8 cellular contexts compared by ENCODE assay signal in the genomic region with DNA sequence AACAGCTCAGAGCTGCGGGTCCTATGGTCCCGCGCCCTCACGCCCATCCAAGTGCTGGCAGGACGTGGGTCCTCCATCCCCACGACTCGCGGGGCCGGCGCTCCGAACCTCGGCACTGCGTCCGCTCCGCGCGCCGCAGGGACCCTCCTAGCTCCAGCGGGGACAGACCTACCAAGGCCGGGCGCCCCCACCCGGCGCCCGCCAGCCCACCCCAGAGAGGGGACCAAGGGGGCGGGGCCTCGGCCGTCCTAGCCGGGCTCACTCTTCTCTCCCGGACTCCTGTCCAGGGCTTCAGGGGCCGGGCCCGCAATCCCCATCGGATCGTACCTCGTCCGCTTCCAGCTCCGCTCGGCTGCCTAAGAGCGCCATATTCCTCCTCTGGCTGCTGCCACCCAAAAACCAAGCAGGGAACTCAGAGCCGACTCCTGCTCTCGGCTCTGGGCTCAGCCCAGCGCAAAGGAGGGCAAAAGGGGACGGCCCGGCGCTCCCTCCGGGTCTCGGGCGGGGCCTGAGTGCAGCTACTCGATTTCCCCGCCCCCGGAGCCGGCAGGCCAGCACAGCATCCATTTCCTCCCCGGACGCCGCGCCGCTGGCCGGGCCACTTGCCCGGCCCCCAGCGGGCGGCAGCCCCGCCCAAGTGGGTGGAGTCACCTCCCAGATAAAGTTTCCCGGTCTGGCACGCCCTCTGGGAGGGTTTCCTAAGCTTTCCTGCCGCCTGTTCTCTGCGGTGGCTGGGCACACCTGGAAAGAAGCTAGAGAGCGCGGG.
DNase-seq lines count a peak whose midpoint lies in the region; ATAC-seq and TF ChIP-seq lines count a peak whose summit lies in the region.

Gene TTC39B, minus strand, starts transcription at position 460 of the 766 bp plus-strand sequence. Its CDS starts 91 bp downstream, at position 369.

- DNase-seq in NCI-H1436 treated with DMSO at 0.1 percent for 48 hours (lab: John Stamatoyannopoulos, UW) (peak; percentile 78), astrocyte of the spinal cord (ENCODE audit: low read depth, low spot score) (peak; percentile 92), hypothalamus (lab: John Stamatoyannopoulos, UW) (peak; percentile 22 to 89 (median 73)), retina (peak; percentile 94), GF-D8 (lab: John Stamatoyannopoulos, UW) (no peak)
- peak; percentile 89 for DNase-seq in T-helper 2 cell treated with Interferon-gamma antibody and Interleukin-4, amounts not matched to agents 5 μg/mL and 100 μg/mL, for 36 hours (ENCODE audit: low spot score)

- peak within 1 kb of the TSS; percentile 85 for H3K4me3 ChIP-seq in astrocyte of the spinal cord (ENCODE audit: low read depth, low read length)

- ATAC-seq in HG02840 (IDR thresholded peaks at IDR 0.05; ENCODE audit: low FRiP score, unreplicated experiment), result peak; percentile 94

- no peaks in the 10 kb centered on the region for H3K27me3 Mint-ChIP-seq in T-helper 2 cell treated with Interferon-gamma antibody and Interleukin-4, amounts not matched to agents 5 μg/mL and 100 μg/mL, for 36 hours (ENCODE audit: low read depth)

- in situ Hi-C loops in astrocyte of the spinal cord (cut with HindIII; ENCODE audit: low sequenced_read_pairs), result no loop called here

- TF ChIP-seq POLR2A in GM15510 (IDR thresholded peaks at IDR 0.05; ENCODE audit: borderline replicate concordance, extremely low read depth, insufficient read length), result peak; percentile 43

- H3K4me1 Mint-ChIP-seq in T-helper 2 cell treated with Interferon-gamma antibody and Interleukin-4, amounts not matched to agents 5 μg/mL and 100 μg/mL, for 36 hours (ENCODE audit: low read depth), result peaks cover 50% of the 10 kb centered on the region

- peak within 1 kb of the TSS; percentile 99 for H3K4me3 Mint-ChIP-seq in T-helper 2 cell treated with Interferon-gamma antibody and Interleukin-4, amounts not matched to agents 5 μg/mL and 100 μg/mL, for 36 hours

- peaks cover 20% of the 10 kb centered on the region for H3K36me3 Mint-ChIP-seq in T-helper 2 cell treated with Interferon-gamma antibody and Interleukin-4, amounts not matched to agents 5 μg/mL and 100 μg/mL, for 36 hours (ENCODE audit: low read depth)

- peaks cover 8% of the 10 kb centered on the region for H3K9me3 Mint-ChIP-seq in T-helper 2 cell treated with Interferon-gamma antibody and Interleukin-4, amounts not matched to agents 5 μg/mL and 100 μg/mL, for 36 hours

- peak; percentile 8 for TF ChIP-seq CTCF in astrocyte of the spinal cord (IDR thresholded peaks at IDR 0.05; ENCODE audit: low read depth, low read length)

- peak within 1 kb of the TSS; percentile 98 for H3K27ac Mint-ChIP-seq in T-helper 2 cell treated with Interferon-gamma antibody and Interleukin-4, amounts not matched to agents 5 μg/mL and 100 μg/mL, for 36 hours
